In the genomic region with DNA sequence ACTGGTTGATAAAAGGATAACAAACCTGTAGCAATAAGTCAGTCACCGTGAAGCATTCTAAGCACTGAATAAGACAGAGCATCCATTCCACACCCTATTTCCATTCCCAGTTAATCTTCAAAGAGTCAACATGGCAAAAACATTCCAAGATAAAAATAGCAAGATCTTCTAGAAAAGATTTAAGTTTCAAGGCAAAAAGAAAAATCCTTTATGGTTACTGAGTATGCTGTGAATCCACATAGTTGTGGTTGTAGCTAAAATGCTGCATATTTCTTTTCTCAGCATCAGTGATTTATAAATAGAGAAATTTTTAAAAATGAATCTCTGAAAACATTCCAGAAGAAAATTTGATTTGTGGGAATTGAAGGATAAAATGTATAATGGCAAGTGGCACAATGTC, we compare ENCODE assay signal across 14 cellular contexts. TPM values are rescaled to one million over a fixed set of nuclear protein-coding genes. Genes with fewer than 3 reads are reported as not detected.
DNase-seq lines count a peak whose midpoint lies in the region; ATAC-seq and TF ChIP-seq lines count a peak whose summit lies in the region.
"Had no signal": no experiment of that assay in that cellular context is flagged by ENCODE, and none has a peak within 500 bp of the region (broad histone marks: within the 10 kb centered on the region; RNA-seq: fewer than 3 reads in every experiment).

No MANE protein-coding gene starts in this region.

- H2AFZ ChIP-seq in smooth muscle cell (ENCODE audit: low read depth) = no peak overlapping the region

- no peaks in the 10 kb centered on the region for H3K9me3 ChIP-seq in smooth muscle cell (replicated peaks; ENCODE audit: low read depth)

- H3K4me1 ChIP-seq in smooth muscle cell (ENCODE audit: low read depth) = peaks cover 5% of the 10 kb centered on the region

- H3K27me3 ChIP-seq in smooth muscle cell (ENCODE audit: low read depth) = no peaks in the 10 kb centered on the region

- TF ChIP-seq CTCF in smooth muscle cell (IDR thresholded peaks at IDR 0.05; ENCODE audit: borderline replicate concordance, insufficient read depth, poor library complexity, severe bottlenecking) = no peak

- no peaks in the 10 kb centered on the region for H3F3A ChIP-seq in smooth muscle cell (ENCODE audit: low read depth)

- no peak overlapping the region for H3K4me3 ChIP-seq in smooth muscle cell

- H3K36me3 ChIP-seq in smooth muscle cell (ENCODE audit: low read depth) = no peaks in the 10 kb centered on the region

- H4K20me1 ChIP-seq in smooth muscle cell (ENCODE audit: low read depth) = no peaks in the 10 kb centered on the region

- DNase-seq in GM03348 (ENCODE audit: low spot score) = peak; percentile 20
- DNase-seq in amniotic epithelial cell (ENCODE audit: low read depth) = peak; percentile 73
- peak; percentile 2 for DNase-seq in kidney glomerular epithelial cell (lab: John Stamatoyannopoulos, UW)
- no peak for DNase-seq in smooth muscle cell (lab: John Stamatoyannopoulos, UW; ENCODE audit: unreplicated experiment)
- DNase-seq in activated T-cell treated with anti-CD3 and anti-CD28 coated beads, Interleukin-2, amount 50 U/mL, for 48 hours = no peak
- DNase-seq in NCI-H226 = no peak
- DNase-seq: ACHN, NCI-H1930, NCI-H526 had no signal

- peak overlapping the region; percentile 48 for H3K27ac ChIP-seq in smooth muscle cell (ENCODE audit: low read depth)
- H3K27ac ChIP-seq: KMS-11 had no signal

- peak overlapping the region; percentile 73 for H3K4me2 ChIP-seq in smooth muscle cell
- H3K4me2 ChIP-seq: KMS-11 had no signal

- no peak for ATAC-seq in HG02938 (IDR thresholded peaks at IDR 0.05; ENCODE audit: unreplicated experiment)

- H3K9ac ChIP-seq in smooth muscle cell (ENCODE audit: low read depth) = no peak overlapping the region
- H3K9ac ChIP-seq: KMS-11 had no signal

- 18% methylated on average over 1 of the region's 1 CpG for WGBS in smooth muscle cell (ENCODE audit: low lambda C conversion rate)

- H3K79me2 ChIP-seq in smooth muscle cell (ENCODE audit: low read depth) = no peaks in the 10 kb centered on the region

RNA-seq across cellular contexts. Expression of gene GAP43, which starts 21.1 kb away (rescaled TPM):
- 5.3 and 5.4 TPM in 2 replicates for total RNA-seq in smooth muscle cell
- 11.2 and 11.7 TPM in 2 replicates for polyA plus RNA-seq in smooth muscle cell
- total RNA-seq: HT-29, SK-MEL-5 had no signal
- polyA plus RNA-seq: CD14-positive monocyte had no signal

Comparison
In these comparisons a context has a peak if more than half of its experiments do, and no peak if none do; other contexts are left out.
1. DNase-seq: peak in GM03348 (single experiment), amniotic epithelial cell (single experiment) and kidney glomerular epithelial cell (single experiment); none in smooth muscle cell (single experiment), activated T-cell treated with anti-CD3 and anti-CD28 coated beads, Interleukin-2, amount 50 U/mL, for 48 hours (0 of 2) and NCI-H226 (single experiment).